In genomic region chr4:73178389-73178788, GRCh38 we compare ENCODE assay signal across 32 cellular contexts.
"Had no signal": no experiment of that assay in that cellular context is flagged by ENCODE, and none has a peak within 500 bp of the region (broad histone marks: within the 10 kb centered on the region; RNA-seq: fewer than 3 reads in every experiment).

No MANE protein-coding gene starts in this region.

- H3K4me1 ChIP-seq: ascending aorta, breast epithelium had no signal

- H3K27ac Mint-ChIP-seq: activated CD8-positive, alpha-beta T cell treated with anti-CD3 and anti-CD28 coated beads for 36 hours; activated naive CD4-positive, alpha-beta T cell treated with anti-CD3 and anti-CD28 coated beads for 36 hours; activated naive CD4-positive, alpha-beta T cell treated with anti-CD3 and anti-CD28 coated beads, Interleukin-2, amount 50 U/mL, for 24 hours; activated naive CD8-positive, alpha-beta T cell treated with anti-CD3 and anti-CD28 coated beads for 36 hours; activated naive CD8-positive, alpha-beta T cell treated with anti-CD3 and anti-CD28 coated beads, Interleukin-2, amount 50 U/mL, for 24 hours; activated T-helper 17 cell treated with anti-CD3 and anti-CD28 coated beads, Interleukin-2, amount 50 U/mL, for 72 hours; brain; dendritic cell treated with granulocyte-macrophage colony-stimulating factor and Interleukin-4, amounts not matched to agents 40 ng/mL and 50 ng/mL, for 4 days; endodermal cell; T-helper 2 cell treated with Interferon-gamma antibody and Interleukin-4, amounts not matched to agents 5 μg/mL and 100 μg/mL, for 36 hours had no signal

- H3K27ac ChIP-seq: adrenal gland, ascending aorta, breast epithelium, coronary artery, dorsolateral prefrontal cortex, WERI-Rb-1 had no signal

- H3K4me3 ChIP-seq: adrenal gland, ascending aorta, breast epithelium, coronary artery, dorsolateral prefrontal cortex had no signal

- H3K27me3 ChIP-seq: adrenal gland, ascending aorta, breast epithelium, dorsolateral prefrontal cortex had no signal

- H3K36me3 ChIP-seq: adrenal gland had no signal

- DNase-seq: activated B cell treated with CpG ODN at 0.5 μM for 24 hours; activated CD4-positive, alpha-beta T cell treated with anti-CD3 and anti-CD28 coated beads for 48 hours; activated CD4-positive, alpha-beta T cell treated with anti-CD3 and anti-CD28 coated beads, Interleukin-2, amount 50 U/mL, for 1 hour; activated CD4-positive, alpha-beta T cell treated with anti-CD3 and anti-CD28 coated beads, Interleukin-2, amount 50 U/mL, for 48 hours; activated CD8-positive, alpha-beta memory T cell treated with anti-CD3 and anti-CD28 coated beads for 24 hours; activated CD8-positive, alpha-beta T cell treated with anti-CD3 and anti-CD28 coated beads for 36 hours; activated effector memory CD4-positive, alpha-beta T cell treated with Interleukin-2 at 50 U/mL for 16 hours; activated gamma-delta T cell treated with Interleukin-2 at 50 U/mL for 16 hours; activated naive CD4-positive, alpha-beta T cell treated with anti-CD3 and anti-CD28 coated beads for 36 hours; activated naive CD8-positive, alpha-beta T cell treated with anti-CD3 and anti-CD28 coated beads for 36 hours; activated naive CD8-positive, alpha-beta T cell treated with anti-CD3 and anti-CD28 coated beads, Interleukin-2, amount 50 U/mL, for 24 hours; activated T-cell treated with anti-CD3 and anti-CD28 coated beads, Interleukin-2, amount 50 U/mL, for 4 hours; adrenal gland; dorsolateral prefrontal cortex; effector memory CD4-positive, alpha-beta T cell; endodermal cell; foreskin fibroblast; head of caudate nucleus; T-helper 1 cell; T-helper 17 cell; T1000; WERI-Rb-1 had no signal

- H3K27me3 Mint-ChIP-seq: activated B cell treated with CpG ODN at 0.5 μM for 24 hours; activated CD8-positive, alpha-beta T cell treated with anti-CD3 and anti-CD28 coated beads for 36 hours; activated naive CD4-positive, alpha-beta T cell treated with anti-CD3 and anti-CD28 coated beads, Interleukin-2, amount 50 U/mL, for 24 hours; activated naive CD8-positive, alpha-beta T cell treated with anti-CD3 and anti-CD28 coated beads for 36 hours; activated naive CD8-positive, alpha-beta T cell treated with anti-CD3 and anti-CD28 coated beads, Interleukin-2, amount 50 U/mL, for 24 hours; activated T-helper 17 cell treated with anti-CD3 and anti-CD28 coated beads, Interleukin-2, amount 50 U/mL, for 72 hours; brain; central memory CD8-positive, alpha-beta T cell; dendritic cell treated with granulocyte-macrophage colony-stimulating factor and Interleukin-4, amounts not matched to agents 40 ng/mL and 50 ng/mL, for 4 days; T-helper 17 cell had no signal

- H3K9me3 ChIP-seq: adrenal gland, ascending aorta had no signal

- H3K4me3 Mint-ChIP-seq: activated B cell treated with CpG ODN at 0.5 μM for 24 hours; activated CD8-positive, alpha-beta T cell treated with anti-CD3 and anti-CD28 coated beads for 36 hours; activated naive CD4-positive, alpha-beta T cell treated with anti-CD3 and anti-CD28 coated beads for 36 hours; activated naive CD4-positive, alpha-beta T cell treated with anti-CD3 and anti-CD28 coated beads, Interleukin-2, amount 50 U/mL, for 24 hours; activated naive CD8-positive, alpha-beta T cell treated with anti-CD3 and anti-CD28 coated beads for 36 hours; activated naive CD8-positive, alpha-beta T cell treated with anti-CD3 and anti-CD28 coated beads, Interleukin-2, amount 50 U/mL, for 24 hours; activated T-cell treated with anti-CD3 and anti-CD28 coated beads, Interleukin-2, amount 50 U/mL, for 4 hours; activated T-helper 17 cell treated with anti-CD3 and anti-CD28 coated beads, Interleukin-2, amount 50 U/mL, for 72 hours; brain; central memory CD8-positive, alpha-beta T cell; dendritic cell treated with granulocyte-macrophage colony-stimulating factor and Interleukin-4, amounts not matched to agents 40 ng/mL and 50 ng/mL, for 4 days; endodermal cell; T-helper 17 cell; T-helper 2 cell treated with Interferon-gamma antibody and Interleukin-4, amounts not matched to agents 5 μg/mL and 100 μg/mL, for 36 hours had no signal

- ATAC-seq: activated CD8-positive, alpha-beta T cell treated with anti-CD3 and anti-CD28 coated beads for 36 hours; activated naive CD8-positive, alpha-beta T cell treated with anti-CD3 and anti-CD28 coated beads, Interleukin-2, amount 50 U/mL, for 24 hours; activated T-cell treated with anti-CD3 and anti-CD28 coated beads, Interleukin-2, amount 50 U/mL, for 4 hours; activated T-helper 17 cell treated with anti-CD3 and anti-CD28 coated beads, Interleukin-2, amount 50 U/mL, for 72 hours; esophagus mucosa; T-helper 17 cell had no signal
